In genomic region chr10:54487743-54488142, GRCh38 we compare ENCODE assay signal across 18 cellular contexts.
DNase-seq lines count a peak whose midpoint lies in the region; ATAC-seq, FAIRE-seq and TF ChIP-seq lines count a peak whose summit lies in the region.
"Had no signal": no experiment of that assay in that cellular context is flagged by ENCODE, and none has a peak within 500 bp of the region (broad histone marks: within the 10 kb centered on the region; RNA-seq: fewer than 3 reads in every experiment).

No MANE protein-coding gene starts in this region.

- SMC1A ChIA-PET in GM12878 (lab: Charles Lee; ENCODE audit: uncharacterized antibody, unreplicated experiment), result no interaction called here

- no peak for TF ChIP-seq RAD21 in HepG2 (CRISPR knock-in tag; IDR thresholded peaks at IDR 0.05)
- TF ChIP-seq RAD21 in GM12878 (IDR thresholded peaks at IDR 0.05; ENCODE audit: insufficient read depth, low read depth, low read length), result no peak

- TF ChIP-seq CTCF in HepG2 (CRISPR knock-in tag; IDR thresholded peaks at IDR 0.05) (no peak), right lobe of liver (IDR thresholded peaks at IDR 0.05) (no peak), GM12878 (IDR thresholded peaks at IDR 0.05 in 2 of 3, conservative IDR thresholded peaks at IDR 0.05 in 1 of 3; ENCODE audit: control insufficient read depth in 2 of 3, extremely low read depth in 1 of 3, insufficient read depth in 1 of 3, low read depth in 3 of 3, low read length in 3 of 3) (no peak), osteoblast (IDR thresholded peaks at IDR 0.05; ENCODE audit: extremely low read depth, low read depth, low read length) (no peak)

- H3K9ac ChIP-seq in HepG2 (ENCODE audit: insufficient read depth, low read depth, low read length) (no peak overlapping the region), GM12878 (ENCODE audit: control insufficient read depth, insufficient read depth, low read length) (no peak overlapping the region)
- H3K9ac ChIP-seq: GM23248 had no signal

- H3K4me3 ChIP-seq in HepG2 (replicated peaks in 1 of 3; ENCODE audit: insufficient read depth in 1 of 3, low read depth in 2 of 3, low read length in 3 of 3) (no peak overlapping the region), right lobe of liver (no peak overlapping the region), GM12878 (no peak overlapping the region), osteoblast (ENCODE audit: insufficient read depth, low read length) (no peak overlapping the region)
- H3K4me3 ChIP-seq: GM23248 had no signal

- POLR2A ChIA-PET in HepG2 (lab: Yijun Ruan, JAX), result no interaction called here
- POLR2A ChIA-PET in GM12878 (lab: Charles Lee), result no interaction called here

- H3K4me2 ChIP-seq in HepG2 (ENCODE audit: low read depth, low read length) (no peak overlapping the region), GM12878 (ENCODE audit: control insufficient read depth, insufficient read depth) (no peak overlapping the region), osteoblast (ENCODE audit: insufficient read depth, low read length) (no peak overlapping the region)

- no peaks in the 10 kb centered on the region for H3K4me1 ChIP-seq in HepG2 (ENCODE audit: insufficient read depth, low read length)
- H3K4me1 ChIP-seq in right lobe of liver, result no peaks in the 10 kb centered on the region
- H3K4me1 ChIP-seq in GM12878 (ENCODE audit: control insufficient read depth, insufficient read depth, low read length), result no peaks in the 10 kb centered on the region
- H3K4me1 ChIP-seq in osteoblast (ENCODE audit: insufficient read depth, low read length), result no peaks in the 10 kb centered on the region

- H3K27me3 ChIP-seq in HepG2 (ENCODE audit: control insufficient read depth in 1 of 2, insufficient read depth in 2 of 2, low read length in 2 of 2), result no peaks in the 10 kb centered on the region
- no peaks in the 10 kb centered on the region for H3K27me3 ChIP-seq in right lobe of liver
- H3K27me3 ChIP-seq in GM12878 (replicated peaks in 1 of 2; ENCODE audit: control insufficient read depth in 2 of 2, insufficient read depth in 2 of 2, low read length in 1 of 2), result no peaks in the 10 kb centered on the region
- no peaks in the 10 kb centered on the region for H3K27me3 ChIP-seq in osteoblast (ENCODE audit: insufficient read depth, low read length)

- no peaks in the 10 kb centered on the region for H3K9me3 ChIP-seq in HepG2 (ENCODE audit: low read length)
- H3K9me3 ChIP-seq in right lobe of liver, result no peaks in the 10 kb centered on the region
- no peaks in the 10 kb centered on the region for H3K9me3 ChIP-seq in GM12878 (replicated peaks; ENCODE audit: control insufficient read depth, insufficient read depth, low read length)
- no peaks in the 10 kb centered on the region for H3K9me3 ChIP-seq in osteoblast (ENCODE audit: low read depth, low read length)

- TF ChIP-seq POLR2A in HepG2 (IDR thresholded peaks at IDR 0.05; ENCODE audit: insufficient read depth in 1 of 2, low read depth in 2 of 2, low read length in 2 of 2) (no peak), right lobe of liver (IDR thresholded peaks at IDR 0.05) (no peak), GM12878 (IDR thresholded peaks at IDR 0.05; ENCODE audit: low read depth, low read length) (no peak)

- TF ChIP-seq EP300 in HepG2 (IDR thresholded peaks at IDR 0.05; ENCODE audit: low read depth in 2 of 2, low read length in 2 of 2), result no peak
- no peak for TF ChIP-seq EP300 in HepG2 (CRISPR knock-in tag; IDR thresholded peaks at IDR 0.05; ENCODE audit: borderline replicate concordance)
- no peak for TF ChIP-seq EP300 in GM12878 (IDR thresholded peaks at IDR 0.05; ENCODE audit: borderline replicate concordance in 1 of 2, control insufficient read depth in 1 of 2, low read depth in 2 of 2, low read length in 2 of 2)

- H3K4me3 Mint-ChIP-seq in immature natural killer cell, result no peak overlapping the region
- H3K4me3 Mint-ChIP-seq: CD4-positive, alpha-beta memory T cell had no signal

- H3K27ac Mint-ChIP-seq in immature natural killer cell, result no peak overlapping the region
- H3K27ac Mint-ChIP-seq: CD4-positive, alpha-beta memory T cell had no signal

- intact Hi-C loops in HepG2 (cut with micrococcal nuclease; ENCODE audit: unreplicated experiment) (no loop called here), right lobe of liver (cut with DNase I) (no loop called here), GM12878 (cut with micrococcal nuclease; ENCODE audit: unreplicated experiment) (no loop called here)

- no peaks in the 10 kb centered on the region for H3K4me1 Mint-ChIP-seq in immature natural killer cell
- H3K4me1 Mint-ChIP-seq: CD4-positive, alpha-beta memory T cell had no signal

- no peak overlapping the region for H3K27ac ChIP-seq in HepG2 (ENCODE audit: extremely low read length, insufficient read depth, low read length)
- no peak overlapping the region for H3K27ac ChIP-seq in right lobe of liver
- H3K27ac ChIP-seq in GM12878 (ENCODE audit: control insufficient read depth, insufficient read depth), result no peak overlapping the region
- H3K27ac ChIP-seq in osteoblast (ENCODE audit: low read depth, low read length), result no peak overlapping the region
- H3K27ac ChIP-seq: 22Rv1, GM23248 had no signal

- DNase-seq in HepG2 (ENCODE audit: low spot score) (no peak), right lobe of liver (no peak), GM12878 (ENCODE audit: low read depth, low spot score) (no peak), osteoblast (ENCODE audit: insufficient read length, low spot score, missing footprints) (peak; percentile 39), hippocampal formation (lab: John Stamatoyannopoulos, UW) (no peak), immature natural killer cell (no peak)
- DNase-seq: C1 segment of cervical spinal cord; Calu3; CD4-positive, alpha-beta memory T cell; COR-L47; DMS53; DND-41; GM23248; H7; HCEC 1CT had no signal

- in situ Hi-C loops in HepG2 (cut with HindIII; ENCODE audit: extremely low pct_ligation_motif_present, low pct_unique_long_range_greater_than_20kb) (no loop called here), GM12878 (cut with MboI) (no loop called here)

- FAIRE-seq in HepG2 (lab: Jason Lieb, UNC), result no peak
- no peak for FAIRE-seq in GM12878 (lab: Jason Lieb, UNC)
- FAIRE-seq: GM19239, H1 had no signal

- WGBS in HepG2 (ENCODE audit: low lambda C conversion rate), result 2% methylated on average over 2 of the region's 2 CpGs
- 27% methylated on average over 2 of the region's 2 CpGs for WGBS in right lobe of liver (ENCODE audit: insufficient coverage, low coverage, low lambda C conversion rate, missing lambda C conversion rate)
- WGBS in GM12878 (ENCODE audit: insufficient coverage, insufficient replicate concordance, low lambda C conversion rate, missing lambda C conversion rate), result 0% methylated on average over 2 of the region's 2 CpGs

- peaks cover 0 to 1% (median 0%) of the 10 kb centered on the region in 3 donors for H3K27me3 Mint-ChIP-seq in immature natural killer cell (ENCODE audit: low read depth in 3 of 3)
- H3K27me3 Mint-ChIP-seq: CD4-positive, alpha-beta memory T cell had no signal

- no peak overlapping the region for H2AFZ ChIP-seq in HepG2 (ENCODE audit: low read length)
- H2AFZ ChIP-seq in GM12878 (ENCODE audit: control insufficient read depth, low read depth, low read length), result no peak overlapping the region
- no peak overlapping the region for H2AFZ ChIP-seq in osteoblast (ENCODE audit: low read length)
- H2AFZ ChIP-seq: GM23248 had no signal

- RAD21 ChIA-PET in GM12878 (lab: Charles Lee; ENCODE audit: unreplicated experiment), result no interaction called here

- H4K20me1 ChIP-seq in HepG2 (ENCODE audit: insufficient read depth, low read length) (no peaks in the 10 kb centered on the region), GM12878 (ENCODE audit: control insufficient read depth, insufficient read depth) (no peaks in the 10 kb centered on the region), osteoblast (ENCODE audit: insufficient read depth, low read length) (no peaks in the 10 kb centered on the region)

- H3K79me2 ChIP-seq in HepG2 (ENCODE audit: insufficient read depth, low read length), result no peaks in the 10 kb centered on the region
- no peaks in the 10 kb centered on the region for H3K79me2 ChIP-seq in GM12878 (ENCODE audit: control insufficient read depth, insufficient read depth, low read length)
- no peaks in the 10 kb centered on the region for H3K79me2 ChIP-seq in osteoblast (ENCODE audit: insufficient read depth, low read length)

- ATAC-seq in HepG2 (no peak), right lobe of liver (no peak), GM12878 (no peak)

- peaks cover 9 to 46% (median 20%) of the 10 kb centered on the region in 6 donors for H3K9me3 Mint-ChIP-seq in immature natural killer cell

- CTCF ChIA-PET in HepG2 (lab: Yijun Ruan, JAX; ENCODE audit: low intra/inter-chr PET ratio, low total read pairs), result no interaction called here
- CTCF ChIA-PET in GM12878 (lab: Yijun Ruan, JAX), result no interaction called here

- BruUV-seq in HepG2 (replicated peaks; lab: Mats Ljungman, UMichigan), result no TSS peak
- no TSS peak for BruUV-seq in GM12878 (replicated peaks; lab: Mats Ljungman, UMichigan)

- H3K36me3 ChIP-seq in HepG2 (replicated peaks in 1 of 2; ENCODE audit: control insufficient read depth in 1 of 2, insufficient read depth in 2 of 2, low read length in 2 of 2) (no peaks in the 10 kb centered on the region), right lobe of liver (no peaks in the 10 kb centered on the region), GM12878 (ENCODE audit: control insufficient read depth in 2 of 2, insufficient read depth in 2 of 2, low read length in 1 of 2) (no peaks in the 10 kb centered on the region), osteoblast (ENCODE audit: insufficient read depth, low read length) (no peaks in the 10 kb centered on the region)

- no peaks in the 10 kb centered on the region for H3K36me3 Mint-ChIP-seq in immature natural killer cell
- H3K36me3 Mint-ChIP-seq: CD4-positive, alpha-beta memory T cell had no signal

TF ChIP-seq in HepG2, 621 proteins besides CTCF, POLR2A, EP300 and RAD21:
- TF ChIP-seq ZNF598 (CRISPR knock-in tag; IDR thresholded peaks at IDR 0.05; ENCODE audit: borderline replicate concordance) (no peak), RAD51 (IDR thresholded peaks at IDR 0.05; ENCODE audit: borderline replicate concordance) (peak; percentile 77; the same call in 1 of the 2 replicates), MAFK (conservative IDR thresholded peaks at IDR 0.05 in 1 of 2, IDR thresholded peaks at IDR 0.05 in 1 of 2; ENCODE audit: low read length in 2 of 2) (peak in 1 of 2 experiments; percentile 52; a peak in 2 of 4 replicates)

TF ChIP-seq in GM12878, 131 proteins besides CTCF, POLR2A, EP300 and RAD21:
- TF ChIP-seq RAD51 (IDR thresholded peaks at IDR 0.05) (peak; percentile 79), TBL1XR1 (IDR thresholded peaks at IDR 0.05; ENCODE audit: low read depth, low read length) (no peak)

Comparison
In these comparisons a context has a peak if more than half of its experiments do, and no peak if none do; other contexts are left out.
1. Of the 75 proteins assayed by ChIP-seq in both HepG2 and GM12878: peak only in HepG2: none; only in GM12878: none; in both: RAD51; in neither: 74.